ENCODE assay signal across 1 cellular context in genomic region chr2:190462611-190463010, GRCh38.
TF ChIP-seq lines count a peak whose summit lies in the region.

No MANE protein-coding gene starts in this region.

TF ChIP-seq in H1, 55 proteins besides CTCF, POLR2A, EP300 and RAD21 (continued from another document):
- no peak for TF ChIP-seq ATF2 (IDR thresholded peaks at IDR 0.05; ENCODE audit: low read length)
TF ChIP-seq in H1: peak in this region for 0.
